In genomic region chr10:17125316-17125715, GRCh38 we compare ENCODE assay signal across 28 cellular contexts.
"Had no signal": no experiment of that assay in that cellular context is flagged by ENCODE, and none has a peak within 500 bp of the region (broad histone marks: within the 10 kb centered on the region; RNA-seq: fewer than 3 reads in every experiment).

No MANE protein-coding gene starts in this region.

- H3K4me1 Mint-ChIP-seq: activated naive CD4-positive, alpha-beta T cell treated with anti-CD3 and anti-CD28 coated beads, Interleukin-2, amount 10 ng/mL, durations not matched to agents 7 days and 5 days; central memory CD8-positive, alpha-beta T cell had no signal

- ATAC-seq: activated CD4-positive, CD25-positive, alpha-beta regulatory T cell treated with anti-CD3 and anti-CD28 coated beads, Interleukin-2, amount 50 U/mL, for 24 hours; naive thymus-derived CD8-positive, alpha-beta T cell; right cardiac atrium; stimulated activated naive CD8-positive, alpha-beta T cell treated with anti-CD3 and anti-CD28 coated beads, Interleukin-15, Interleukin-2, amounts not matched to agents 100 U/mL and 50 U/mL, for 24 hours had no signal

- H3K9me3 Mint-ChIP-seq: activated CD4-positive, alpha-beta memory T cell treated with anti-CD3 and anti-CD28 coated beads, Interleukin-2, amount 10 ng/mL, durations not matched to agents 7 days and 5 days; activated CD4-positive, alpha-beta T cell treated with anti-CD3 and anti-CD28 coated beads, Interleukin-2, amount 10 ng/mL, durations not matched to agents 7 days and 5 days; activated naive CD4-positive, alpha-beta T cell treated with anti-CD3 and anti-CD28 coated beads, Interleukin-2, amount 10 ng/mL, durations not matched to agents 7 days and 5 days; activated naive CD8-positive, alpha-beta T cell treated with anti-CD3 and anti-CD28 coated beads, Interleukin-2, amount 10 ng/mL, durations not matched to agents 7 days and 5 days; activated T-cell treated with anti-CD3 and anti-CD28 coated beads, Interleukin-2, amount 50 U/mL, for 24 hours; central memory CD8-positive, alpha-beta T cell; dendritic cell treated with granulocyte-macrophage colony-stimulating factor and Interleukin-4, amounts not matched to agents 40 ng/mL and 50 ng/mL, for 4 days; mesothelial cell of epicardium; naive thymus-derived CD8-positive, alpha-beta T cell had no signal

- H3K36me3 Mint-ChIP-seq: mesothelial cell of epicardium had no signal

- H3K36me3 ChIP-seq: ascending aorta, esophagus squamous epithelium, transverse colon had no signal

- DNase-seq: activated CD4-positive, alpha-beta memory T cell treated with anti-CD3 and anti-CD28 coated beads, Interleukin-2, amount 10 ng/mL, durations not matched to agents 7 days and 5 days; activated CD4-positive, alpha-beta T cell treated with anti-CD3 and anti-CD28 coated beads, Interleukin-2, amount 10 ng/mL, durations not matched to agents 7 days and 5 days; activated CD8-positive, alpha-beta memory T cell treated with anti-CD3 and anti-CD28 coated beads, Interleukin-2, amount 50 U/mL, for 48 hours; activated gamma-delta T cell; activated naive CD4-positive, alpha-beta T cell treated with anti-CD3 and anti-CD28 coated beads, Interleukin-2, amount 10 ng/mL, durations not matched to agents 7 days and 5 days; activated naive CD8-positive, alpha-beta T cell treated with anti-CD3 and anti-CD28 coated beads, Interleukin-2, amount 10 ng/mL, durations not matched to agents 7 days and 5 days; activated T-cell treated with anti-CD3 and anti-CD28 coated beads, Interleukin-2, amount 50 U/mL, for 24 hours; effector CD4-positive, alpha-beta T cell; esophagus squamous epithelium; glutamatergic neuron; mammary epithelial cell; naive thymus-derived CD8-positive, alpha-beta T cell; posterior cingulate gyrus; right cardiac atrium; stimulated activated CD4-positive, alpha-beta T cell treated with anti-CD3 and anti-CD28 coated beads, Interleukin-12 subunit alpha, Interleukin-12 subunit beta, amount 100 ng/mL, for 4 hours; stimulated activated CD4-positive, alpha-beta T cell treated with anti-CD3 and anti-CD28 coated beads, Interleukin-4, amount 100 ng/mL, for 1 hour; stimulated activated naive CD8-positive, alpha-beta T cell treated with anti-CD3 and anti-CD28 coated beads, Interleukin-15, Interleukin-2, amounts not matched to agents 100 U/mL and 50 U/mL, for 24 hours; T-helper 9 cell; testis; transverse colon had no signal

- H3K4me3 ChIP-seq: ascending aorta, esophagus squamous epithelium, skin epidermis, testis, transverse colon had no signal

- H3K27ac ChIP-seq: ascending aorta, epithelial cell of prostate, esophagus squamous epithelium, skin epidermis, testis, transverse colon, VCaP had no signal

- H3K4me3 Mint-ChIP-seq: activated CD4-positive, alpha-beta memory T cell treated with anti-CD3 and anti-CD28 coated beads, Interleukin-2, amount 10 ng/mL, durations not matched to agents 7 days and 5 days; activated CD4-positive, alpha-beta T cell treated with anti-CD3 and anti-CD28 coated beads, Interleukin-2, amount 10 ng/mL, durations not matched to agents 7 days and 5 days; activated naive CD4-positive, alpha-beta T cell treated with anti-CD3 and anti-CD28 coated beads, Interleukin-2, amount 10 ng/mL, durations not matched to agents 7 days and 5 days; activated naive CD8-positive, alpha-beta T cell treated with anti-CD3 and anti-CD28 coated beads, Interleukin-2, amount 10 ng/mL, durations not matched to agents 7 days and 5 days; activated T-cell treated with anti-CD3 and anti-CD28 coated beads, Interleukin-2, amount 50 U/mL, for 24 hours; central memory CD8-positive, alpha-beta T cell; dendritic cell treated with granulocyte-macrophage colony-stimulating factor and Interleukin-4, amounts not matched to agents 40 ng/mL and 50 ng/mL, for 4 days; mesothelial cell of epicardium; naive thymus-derived CD8-positive, alpha-beta T cell had no signal

- H3K27me3 ChIP-seq: ascending aorta, esophagus squamous epithelium, testis, transverse colon had no signal

- H3K27ac Mint-ChIP-seq: activated CD4-positive, alpha-beta memory T cell treated with anti-CD3 and anti-CD28 coated beads, Interleukin-2, amount 10 ng/mL, durations not matched to agents 7 days and 5 days; activated CD4-positive, alpha-beta T cell treated with anti-CD3 and anti-CD28 coated beads, Interleukin-2, amount 10 ng/mL, durations not matched to agents 7 days and 5 days; activated naive CD4-positive, alpha-beta T cell treated with anti-CD3 and anti-CD28 coated beads, Interleukin-2, amount 10 ng/mL, durations not matched to agents 7 days and 5 days; activated naive CD8-positive, alpha-beta T cell treated with anti-CD3 and anti-CD28 coated beads, Interleukin-2, amount 10 ng/mL, durations not matched to agents 7 days and 5 days; activated T-cell treated with anti-CD3 and anti-CD28 coated beads, Interleukin-2, amount 50 U/mL, for 24 hours; dendritic cell treated with granulocyte-macrophage colony-stimulating factor and Interleukin-4, amounts not matched to agents 40 ng/mL and 50 ng/mL, for 4 days; mesothelial cell of epicardium had no signal

- H3K9me3 ChIP-seq: ascending aorta, esophagus squamous epithelium, testis, transverse colon had no signal

- H3K27me3 Mint-ChIP-seq: activated CD4-positive, alpha-beta memory T cell treated with anti-CD3 and anti-CD28 coated beads, Interleukin-2, amount 10 ng/mL, durations not matched to agents 7 days and 5 days; activated CD4-positive, alpha-beta T cell treated with anti-CD3 and anti-CD28 coated beads, Interleukin-2, amount 10 ng/mL, durations not matched to agents 7 days and 5 days; activated naive CD4-positive, alpha-beta T cell treated with anti-CD3 and anti-CD28 coated beads, Interleukin-2, amount 10 ng/mL, durations not matched to agents 7 days and 5 days; activated naive CD8-positive, alpha-beta T cell treated with anti-CD3 and anti-CD28 coated beads, Interleukin-2, amount 10 ng/mL, durations not matched to agents 7 days and 5 days; activated T-cell treated with anti-CD3 and anti-CD28 coated beads, Interleukin-2, amount 50 U/mL, for 24 hours; central memory CD8-positive, alpha-beta T cell; dendritic cell treated with granulocyte-macrophage colony-stimulating factor and Interleukin-4, amounts not matched to agents 40 ng/mL and 50 ng/mL, for 4 days; naive thymus-derived CD8-positive, alpha-beta T cell had no signal

- H3K4me1 ChIP-seq: ascending aorta, esophagus squamous epithelium, testis, transverse colon had no signal
